ENCODE assay signal across 8 cellular contexts in genomic region chr1:159924791-159925712, GRCh38. TPM values are rescaled to one million over a fixed set of nuclear protein-coding genes. Genes with fewer than 3 reads are reported as not detected.
DNase-seq lines count a peak whose midpoint lies in the region; ATAC-seq and TF ChIP-seq lines count a peak whose summit lies in the region.

TAGLN2 (minus strand) TSS chr1:159925507; CDS start chr1:159920509, 4,998 bp downstream.

- no peaks in the 10 kb centered on the region for H3K4me1 ChIP-seq in colonic mucosa

- peaks cover 2% of the 10 kb centered on the region for H3K36me3 ChIP-seq in colonic mucosa

- DNase-seq in NCI-H226 (peak; percentile 90), colonic mucosa (peak; percentile 96), left lobe of liver (ENCODE audit: low spot score) (peak; percentile 89)
- peak; percentile 93 for DNase-seq in activated CD4-positive, alpha-beta T cell treated with anti-CD3 and anti-CD28 coated beads for 48 hours
- peak; percentile 81 for DNase-seq in stimulated activated CD4-positive, alpha-beta T cell treated with anti-CD3 and anti-CD28 coated beads, Interleukin-2, amount 100 ng/mL, for 4 hours (ENCODE audit: low read depth)

- peak within 1 kb of the TSS; percentile 99 for H3K9ac ChIP-seq in colonic mucosa (ENCODE audit: low read depth in 2 of 2, low read length in 2 of 2)

- no peak for TF ChIP-seq CTCF in 22Rv1 (IDR thresholded peaks at IDR 0.05)
- TF ChIP-seq CTCF in colonic mucosa (IDR thresholded peaks at IDR 0.05), result no peak

- peak; percentile 38 for ATAC-seq in GM18508 (IDR thresholded peaks at IDR 0.05; ENCODE audit: insufficient read depth, unreplicated experiment)
- ATAC-seq in HG02981 (IDR thresholded peaks at IDR 0.05; ENCODE audit: unreplicated experiment), result peak; percentile 50
- peak; percentile 75 for ATAC-seq in left lobe of liver

- H3K27me3 ChIP-seq in colonic mucosa, result no peaks in the 10 kb centered on the region

- intact Hi-C loops in colonic mucosa (cut with DNase I), result no loop called here

- peak within 1 kb of the TSS; percentile 68 for H3K4me3 ChIP-seq in colonic mucosa

- H3K9me3 ChIP-seq in colonic mucosa, result no peaks in the 10 kb centered on the region

- peak within 1 kb of the TSS; percentile 95 for H3K27ac ChIP-seq in 22Rv1
- peak within 1 kb of the TSS; percentile 92 for H3K27ac ChIP-seq in colonic mucosa

RNA-seq across cellular contexts. Expression of gene TAGLN2, which starts in this region (rescaled TPM):
- 100 to 1,000 TPM; 354 to 515 TPM for total RNA-seq in colonic mucosa
- total RNA-seq in left lobe of liver, result 68.3 TPM

Comparison
In these comparisons a context has a peak if more than half of its experiments do, and no peak if none do; other contexts are left out.
1. Peak in every context shown above with its lines: DNase-seq, ATAC-seq, H3K4me3 ChIP-seq and H3K27ac ChIP-seq.